ENCODE assay signal across 27 cellular contexts in the genomic region with DNA sequence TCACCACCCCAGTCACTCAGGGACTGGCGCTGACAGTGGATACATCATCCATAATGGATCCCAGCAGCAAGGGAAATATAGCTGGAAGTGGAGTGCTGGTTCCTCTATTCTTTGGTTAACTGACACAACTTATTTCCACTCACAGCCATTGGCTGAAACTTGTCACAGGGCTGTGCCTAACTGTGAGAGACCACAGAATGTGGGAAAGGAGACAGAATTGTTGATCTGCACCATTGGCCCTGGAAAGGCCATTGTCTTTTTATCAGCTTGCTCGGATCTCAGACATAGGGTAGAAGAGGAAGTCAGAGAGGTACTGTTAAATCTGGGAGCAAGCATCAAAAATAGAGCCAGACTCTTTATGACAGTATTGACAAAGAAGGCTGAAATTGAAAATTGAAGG.
"Had no signal": no experiment of that assay in that cellular context is flagged by ENCODE, and none has a peak within 500 bp of the region (broad histone marks: within the 10 kb centered on the region; RNA-seq: fewer than 3 reads in every experiment).

No MANE protein-coding gene starts in this region.

- H3K9me3 Mint-ChIP-seq: nephron; neural progenitor cell; stimulated activated effector memory CD8-positive, alpha-beta T cell treated with anti-CD3 and anti-CD28 coated beads, Interleukin-12 subunit alpha, Interleukin-12 subunit beta, amount 100 ng/mL, for 72 hours had no signal

- H3K4me2 ChIP-seq: neural progenitor cell had no signal

- H3K9ac ChIP-seq: neural progenitor cell, parathyroid adenoma had no signal

- H3K27ac Mint-ChIP-seq: nephron; neural progenitor cell; progenitor cell of endocrine pancreas; stimulated activated effector memory CD8-positive, alpha-beta T cell treated with anti-CD3 and anti-CD28 coated beads, Interleukin-12 subunit alpha, Interleukin-12 subunit beta, amount 100 ng/mL, for 72 hours; stimulated activated naive B cell treated with anti-CD40 and anti-IgM and Interleukin-4, amounts not matched to agents 10 μg/mL and 1 μg/mL and 100 μg/mL, for 72 hours; stimulated activated naive CD8-positive, alpha-beta T cell treated with anti-CD3 and anti-CD28 coated beads, Interleukin-15, Interleukin-2, amounts not matched to agents 100 ng/mL and 50 ng/mL, for 24 hours had no signal

- H3K4me1 Mint-ChIP-seq: nephron; stimulated activated naive B cell treated with anti-CD40 and anti-IgM and Interleukin-4, amounts not matched to agents 10 μg/mL and 1 μg/mL and 100 μg/mL, for 72 hours had no signal

- H3K36me3 ChIP-seq: neural progenitor cell, ovary, right lobe of liver, sigmoid colon, stomach, thoracic aorta, thyroid gland, tibial nerve, upper lobe of left lung, vagina had no signal

- H3K4me3 Mint-ChIP-seq: nephron; neural progenitor cell; stimulated activated effector memory CD8-positive, alpha-beta T cell treated with anti-CD3 and anti-CD28 coated beads, Interleukin-12 subunit alpha, Interleukin-12 subunit beta, amount 100 ng/mL, for 72 hours; stimulated activated naive B cell treated with anti-CD40 and anti-IgM and Interleukin-4, amounts not matched to agents 10 μg/mL and 1 μg/mL and 100 μg/mL, for 72 hours; stimulated activated naive CD8-positive, alpha-beta T cell treated with anti-CD3 and anti-CD28 coated beads, Interleukin-15, Interleukin-2, amounts not matched to agents 100 ng/mL and 50 ng/mL, for 24 hours had no signal

- H3K27ac ChIP-seq: neural progenitor cell, ovary, parathyroid adenoma, psoas muscle, right lobe of liver, sigmoid colon, stomach, thoracic aorta, thyroid gland, tibial nerve, upper lobe of left lung, vagina had no signal

- ATAC-seq: psoas muscle; right cardiac atrium; right lobe of liver; stimulated activated effector memory CD8-positive, alpha-beta T cell treated with anti-CD3 and anti-CD28 coated beads, Interleukin-12 subunit alpha, Interleukin-12 subunit beta, amount 100 ng/mL, for 72 hours; stimulated activated naive B cell treated with anti-CD40 and anti-IgM and Interleukin-4, amounts not matched to agents 10 μg/mL and 1 μg/mL and 100 μg/mL, for 72 hours had no signal

- H3K36me3 Mint-ChIP-seq: neural progenitor cell; stimulated activated effector memory CD8-positive, alpha-beta T cell treated with anti-CD3 and anti-CD28 coated beads, Interleukin-12 subunit alpha, Interleukin-12 subunit beta, amount 100 ng/mL, for 72 hours; stimulated activated naive B cell treated with anti-CD40 and anti-IgM and Interleukin-4, amounts not matched to agents 10 μg/mL and 1 μg/mL and 100 μg/mL, for 72 hours had no signal

- H3K9me3 ChIP-seq: ovary, psoas muscle, right lobe of liver, sigmoid colon, thoracic aorta, thyroid gland, tibial nerve, upper lobe of left lung, vagina had no signal

- H2AFZ ChIP-seq: neural progenitor cell, parathyroid adenoma had no signal

- H3K27me3 Mint-ChIP-seq: stimulated activated naive CD8-positive, alpha-beta T cell treated with anti-CD3 and anti-CD28 coated beads, Interleukin-15, Interleukin-2, amounts not matched to agents 100 ng/mL and 50 ng/mL, for 24 hours had no signal

- H3K4me3 ChIP-seq: neural progenitor cell, ovary, psoas muscle, right lobe of liver, sigmoid colon, stomach, thoracic aorta, thyroid gland, tibial nerve, upper lobe of left lung, vagina had no signal

- H3K79me2 ChIP-seq: parathyroid adenoma had no signal

- DNase-seq: occipital lobe; ovary; posterior cingulate gyrus; psoas muscle; right cardiac atrium; right lobe of liver; sigmoid colon; small intestine; stimulated activated CD4-positive, alpha-beta T cell treated with anti-CD3 and anti-CD28 coated beads, Interleukin-15, amount 100 ng/mL, for 24 hours; stimulated activated CD4-positive, alpha-beta T cell treated with anti-CD3 and anti-CD28 coated beads, Interleukin-2, amount 100 ng/mL, for 24 hours; stimulated activated CD4-positive, alpha-beta T cell treated with anti-CD3 and anti-CD28 coated beads, Interleukin-2, amount 100 ng/mL, for 48 hours; stimulated activated CD4-positive, alpha-beta T cell treated with anti-CD3 and anti-CD28 coated beads, Interleukin-4, amount 100 ng/mL, for 24 hours; stimulated activated naive B cell treated with anti-CD40 and anti-IgM and Interleukin-4, amounts not matched to agents 10 μg/mL and 1 μg/mL and 100 μg/mL, for 72 hours; stimulated activated naive CD4-positive, alpha-beta T cell treated with Interleukin-2 at 50 U/mL for 16 hours; stomach; thyroid gland; trophoblast cell; upper lobe of left lung had no signal

- H3K27me3 ChIP-seq: neural progenitor cell, ovary, thyroid gland, tibial nerve, upper lobe of left lung, vagina had no signal

- H3K4me1 ChIP-seq: parathyroid adenoma, psoas muscle, right lobe of liver, sigmoid colon, stomach, thyroid gland, tibial nerve, upper lobe of left lung, vagina had no signal
